ENCODE assay signal across 1 cellular context in genomic region chr9:128203024-128203841, GRCh38.
TF ChIP-seq lines count a peak whose summit lies in the region.

Gene DNM1, plus strand, starts transcription at chr9:128203379. Its CDS starts 92 bp downstream, at chr9:128203471.

TF ChIP-seq in K562, 482 proteins besides CTCF, POLR2A, EP300 and RAD21 (continued from another document and continues in another):
- TF ChIP-seq PATZ1 (CRISPR knock-in tag; IDR thresholded peaks at IDR 0.05; ENCODE audit: borderline replicate concordance) (no peak), PHB (CRISPR knock-in tag; IDR thresholded peaks at IDR 0.05) (no peak), CBX8 (IDR thresholded peaks at IDR 0.05; ENCODE audit: borderline replicate concordance, extremely low read depth, low read depth, low read length, poor library complexity, severe bottlenecking) (no peak), ELF2 (CRISPR knock-in tag; IDR thresholded peaks at IDR 0.05) (no peak), HMBOX1 (IDR thresholded peaks at IDR 0.05) (no peak), MAFG (tag; conservative IDR thresholded peaks at IDR 0.05) (no peak), PHF21A (IDR thresholded peaks at IDR 0.05; ENCODE audit: borderline replicate concordance, low read depth) (no peak), EWSR1 (IDR thresholded peaks at IDR 0.05; ENCODE audit: borderline replicate concordance, low read depth, partially characterized antibody) (no peak), USF1 (CRISPR knock-in tag; IDR thresholded peaks at IDR 0.05) (no peak), CBFA2T2 (conservative IDR thresholded peaks at IDR 0.05) (no peak), SP1 (CRISPR knock-in tag; IDR thresholded peaks at IDR 0.05) (no peak), ZNF280A (IDR thresholded peaks at IDR 0.05; ENCODE audit: low read depth, partially characterized antibody) (no peak), FUS (optimal IDR thresholded peaks at IDR 0.05; ENCODE audit: low read depth, low read length) (no peak), CC2D1A (IDR thresholded peaks at IDR 0.05) (no peak), MYC (IDR thresholded peaks at IDR 0.05; ENCODE audit: low read depth, low read length) (peak; percentile 86), MYC (CRISPR knock-in tag; IDR thresholded peaks at IDR 0.05; ENCODE audit: borderline replicate concordance, low read depth) (no peak), ZNF277 (CRISPR knock-in tag; IDR thresholded peaks at IDR 0.05; ENCODE audit: borderline replicate concordance) (no peak), SNIP1 (IDR thresholded peaks at IDR 0.05; ENCODE audit: low read depth) (no peak), THAP12 (CRISPR knock-in tag; IDR thresholded peaks at IDR 0.05) (peak; percentile 97), FOXP1 (CRISPR knock-in tag; IDR thresholded peaks at IDR 0.05) (no peak), ETV1 (tag; conservative IDR thresholded peaks at IDR 0.05; ENCODE audit: low read depth) (no peak; the same call in 1 of the 2 replicates), ZNF830 (CRISPR knock-in tag; IDR thresholded peaks at IDR 0.05) (no peak), NCOA1 (IDR thresholded peaks at IDR 0.05; ENCODE audit: low read depth) (no peak), E2F1 (CRISPR knock-in tag; IDR thresholded peaks at IDR 0.05) (peak; percentile 82), ZKSCAN1 (IDR thresholded peaks at IDR 0.05; ENCODE audit: low read depth, low read length) (peak; percentile 57; the same call in 1 of the 2 replicates), ZBTB12 (CRISPR knock-in tag; IDR thresholded peaks at IDR 0.05) (0 out of 2 replicates have a peak, but pooled peaks have one; percentile 41), CHD7 (IDR thresholded peaks at IDR 0.05; ENCODE audit: low read depth, low read length) (no peak)
